8 cellular contexts compared by ENCODE assay signal in genomic region chr22:44181033-44181911, GRCh38.
A peak's percentile ranks its signal among the peaks of the same experiment; 100 is the strongest.
DNase-seq lines count a peak whose midpoint lies in the region; ATAC-seq lines count a peak whose summit lies in the region.

No MANE protein-coding gene starts in this region.

- ATAC-seq in HG03159 (IDR thresholded peaks at IDR 0.05; ENCODE audit: unreplicated experiment) = peak; percentile 38
- ATAC-seq in HG02763 (IDR thresholded peaks at IDR 0.05; ENCODE audit: unreplicated experiment) = no peak

- peak; percentile 66 to 73 for DNase-seq in activated CD4-positive, alpha-beta T cell treated with anti-CD3 and anti-CD28 coated beads for 4 hours
- peak; percentile 62 for DNase-seq in effector CD4-positive, alpha-beta T cell
- peak; percentile 21 to 39 for DNase-seq in stimulated activated CD4-positive, alpha-beta T cell treated with anti-CD3 and anti-CD28 coated beads, Interleukin-1b, Interleukin-23, amount 100 ng/mL, for 1 hour (ENCODE audit: low read depth in 2 of 2)
- DNase-seq in NCI-H524 treated with DMSO at 0.1 percent for 48 hours (lab: John Stamatoyannopoulos, UW) = no peak
- no peak for DNase-seq in NCI-H128 (lab: John Stamatoyannopoulos, UW; ENCODE audit: unreplicated experiment)
- no peak for DNase-seq in globus pallidus (ENCODE audit: low spot score)

Comparison
In these comparisons a context has a peak if more than half of its experiments do, and no peak if none do; other contexts are left out.
1. DNase-seq: peak in activated CD4-positive, alpha-beta T cell treated with anti-CD3 and anti-CD28 coated beads for 4 hours (2 of 2), effector CD4-positive, alpha-beta T cell (single experiment) and stimulated activated CD4-positive, alpha-beta T cell treated with anti-CD3 and anti-CD28 coated beads, Interleukin-1b, Interleukin-23, amount 100 ng/mL, for 1 hour (2 of 2); none in NCI-H524 treated with DMSO at 0.1 percent for 48 hours (single experiment), NCI-H128 (single experiment) and globus pallidus (single experiment).